32 cellular contexts compared by ENCODE assay signal in the genomic region with DNA sequence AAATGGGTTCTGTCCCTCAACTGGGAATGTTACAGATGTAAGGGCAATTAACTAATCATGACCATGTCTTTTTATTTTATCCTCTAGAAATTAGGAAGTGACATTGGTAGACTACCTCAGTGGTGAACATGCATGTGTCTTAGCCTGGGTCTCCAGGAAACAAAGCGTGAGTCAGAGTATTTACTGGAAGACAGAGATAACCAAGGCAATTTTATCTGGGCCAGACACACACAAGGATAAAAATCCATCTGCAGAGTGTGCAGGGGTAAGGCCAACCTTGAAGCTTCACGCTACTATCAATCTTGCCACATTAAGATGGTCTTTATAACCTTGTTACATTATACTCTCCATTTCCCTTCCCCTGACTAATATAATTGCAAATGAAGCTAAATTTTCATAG.
A peak's percentile ranks its signal among the peaks of the same experiment; 100 is the strongest.
DNase-seq lines count a peak whose midpoint lies in the region; ATAC-seq, FAIRE-seq and TF ChIP-seq lines count a peak whose summit lies in the region.
"Had no signal": no experiment of that assay in that cellular context is flagged by ENCODE, and none has a peak within 500 bp of the region (broad histone marks: within the 10 kb centered on the region; RNA-seq: fewer than 3 reads in every experiment).

No MANE protein-coding gene starts in this region.

- H3K9ac ChIP-seq in PC-3 (ENCODE audit: low read length), result no peak overlapping the region

- H3K9me2 ChIP-seq in PC-3 (replicated peaks; ENCODE audit: low read length), result no peaks in the 10 kb centered on the region

- no peaks in the 10 kb centered on the region for H3K79me2 ChIP-seq in PC-3 (ENCODE audit: low read length)

- CTCF ChIA-PET in PC-3 (lab: Charles Lee), result no interaction called here

- H3K9me3 ChIP-seq in PC-3 (ENCODE audit: low read length) (no peaks in the 10 kb centered on the region), mesodermal cell (ENCODE audit: control insufficient read depth, low read length) (no peaks in the 10 kb centered on the region), BE2C (no peaks in the 10 kb centered on the region)
- H3K9me3 ChIP-seq: lower lobe of right lung, mucosa of descending colon, upper lobe of right lung had no signal

- H3K4me1 ChIP-seq in PC-3 (ENCODE audit: insufficient read depth, low read length) (no peaks in the 10 kb centered on the region), mesodermal cell (ENCODE audit: control insufficient read depth, insufficient read depth, low read length, poor library complexity, severe bottlenecking) (peaks cover 19% of the 10 kb centered on the region), BE2C (no peaks in the 10 kb centered on the region)
- H3K4me1 ChIP-seq: lower lobe of right lung, upper lobe of right lung had no signal

- no peak for TF ChIP-seq CTCF in PC-3 (conservative IDR thresholded peaks at IDR 0.05; ENCODE audit: low read depth, low read length)
- TF ChIP-seq CTCF in bronchial epithelial cell (IDR thresholded peaks at IDR 0.05; ENCODE audit: insufficient read depth, low read length, severe bottlenecking), result no peak
- no peak for TF ChIP-seq CTCF in BE2C (IDR thresholded peaks at IDR 0.05; ENCODE audit: low read depth, low read length)

- H4K20me1 ChIP-seq in PC-3 (ENCODE audit: low read length), result no peaks in the 10 kb centered on the region

- no peak for FAIRE-seq in bronchial epithelial cell (lab: Jason Lieb, UNC)
- FAIRE-seq: GM12891, H54, RCC 7860 had no signal

- DNase-seq in ELR (ENCODE audit: low read depth) (peak; percentile 55), PC-3 (peak; percentile 3), bronchial epithelial cell (ENCODE audit: low read depth) (peak; percentile 41), BE2C (no peak)
- DNase-seq in stimulated activated naive CD8-positive, alpha-beta T cell treated with anti-CD3 and anti-CD28 coated beads, Interleukin-15, Interleukin-2, amounts not matched to agents 100 U/mL and 50 U/mL, for 24 hours, result no peak
- no peak for DNase-seq in stimulated activated CD4-positive, alpha-beta T cell treated with anti-CD3 and anti-CD28 coated beads, Interleukin-4, amount 100 ng/mL, for 4 hours
- DNase-seq: activated CD4-positive, alpha-beta T cell treated with anti-CD3 and anti-CD28 coated beads for 4 hours; activated naive CD4-positive, alpha-beta T cell treated with anti-CD3 and anti-CD28 coated beads, Interleukin-2, amount 50 U/mL, for 16 hours; CD8-positive, alpha-beta T cell; effector memory CD4-positive, alpha-beta T cell; foreskin fibroblast; head of caudate nucleus; lower lobe of right lung; mucosa of descending colon; NCI-H1417 treated with DMSO at 0.1 percent for 48 hours; NCI-H2029 treated with DMSO at 0.1 percent for 48 hours; NCI-H2227 treated with DMSO at 0.1 percent for 48 hours; NCI-H526 treated with DMSO at 0.1 percent for 48 hours; nephron progenitor cell; SHP77 treated with DMSO at 0.1 percent for 48 hours; stimulated activated CD4-positive, alpha-beta T cell treated with anti-CD3 and anti-CD28 coated beads, Interleukin-15, amount 100 ng/mL, for 24 hours; stimulated activated naive B cell treated with anti-CD40 and anti-IgM and Interleukin-4, amounts not matched to agents 10 μg/mL and 1 μg/mL and 100 μg/mL, for 72 hours; upper lobe of right lung had no signal

- H3F3A ChIP-seq in PC-3 (ENCODE audit: low read length, unreplicated experiment), result no peaks in the 10 kb centered on the region

- H3K27me3 ChIP-seq in PC-3 (ENCODE audit: low read length) (no peaks in the 10 kb centered on the region), bronchial epithelial cell (ENCODE audit: control insufficient read depth, insufficient read depth, low read length) (no peaks in the 10 kb centered on the region), BE2C (no peaks in the 10 kb centered on the region)
- H3K27me3 ChIP-seq: cardiac muscle cell, upper lobe of right lung had no signal

- H3K36me3 ChIP-seq in PC-3 (ENCODE audit: low read depth, low read length), result no peaks in the 10 kb centered on the region
- no peaks in the 10 kb centered on the region for H3K36me3 ChIP-seq in bronchial epithelial cell (ENCODE audit: control insufficient read depth, insufficient read depth, low read length)
- no peaks in the 10 kb centered on the region for H3K36me3 ChIP-seq in mesodermal cell (ENCODE audit: control insufficient read depth, insufficient read depth, low read length)
- no peaks in the 10 kb centered on the region for H3K36me3 ChIP-seq in BE2C
- H3K36me3 ChIP-seq: cardiac muscle cell, lower lobe of right lung, upper lobe of right lung had no signal

- 77 to 80% methylated on average over 1 of the region's 2 CpGs for WGBS in mesodermal cell (ENCODE audit: insufficient coverage in 2 of 2), 2 experiments

- no peak overlapping the region for H3K4me2 ChIP-seq in PC-3 (ENCODE audit: low read length)

- intact Hi-C loops in PC-3 (cut with micrococcal nuclease), result no loop called here

- H3K4me3 ChIP-seq in PC-3 (ENCODE audit: low read length) (no peak overlapping the region), bronchial epithelial cell (ENCODE audit: low read depth, low read length) (no peak overlapping the region), mesodermal cell (ENCODE audit: extremely low read depth, insufficient read depth, low read length, poor library complexity, severe bottlenecking) (no peak overlapping the region), BE2C (ENCODE audit: low read depth, low read length) (no peak overlapping the region)
- H3K4me3 ChIP-seq: cardiac muscle cell, coronary artery, lower lobe of right lung, mucosa of descending colon, upper lobe of right lung had no signal

- H3K27ac ChIP-seq in PC-3 (ENCODE audit: low read length), result no peak overlapping the region
- peak overlapping the region; percentile 80 for H3K27ac ChIP-seq in mesodermal cell (ENCODE audit: low read depth, low read length, severe bottlenecking)
- H3K27ac ChIP-seq: cardiac muscle cell, coronary artery, lower lobe of right lung, upper lobe of right lung, VCaP had no signal

- POLR2A ChIA-PET in PC-3 (lab: Charles Lee; ENCODE audit: unreplicated experiment), result no interaction called here

- BruUV-seq in PC-3 (replicated peaks; lab: Mats Ljungman, UMichigan), result no TSS peak

- no peak overlapping the region for H2AFZ ChIP-seq in PC-3 (ENCODE audit: low read length)

- ATAC-seq in PC-3 (no peak), HG02973 (IDR thresholded peaks at IDR 0.05; ENCODE audit: unreplicated experiment) (no peak)
- ATAC-seq in stimulated activated naive CD8-positive, alpha-beta T cell treated with anti-CD3 and anti-CD28 coated beads, Interleukin-15, Interleukin-2, amounts not matched to agents 100 U/mL and 50 U/mL, for 24 hours, result no peak
- ATAC-seq: activated T-helper 17 cell treated with anti-CD3 and anti-CD28 coated beads, Interleukin-2, amount 50 U/mL, for 72 hours; CD8-positive, alpha-beta T cell; lower lobe of right lung; mucosa of descending colon; stimulated activated naive B cell treated with anti-CD40 and anti-IgM and Interleukin-4, amounts not matched to agents 10 μg/mL and 1 μg/mL and 100 μg/mL, for 72 hours; upper lobe of right lung had no signal

Comparison
In these comparisons a context has a peak if more than half of its experiments do, and no peak if none do; other contexts are left out.
1. DNase-seq: peak in ELR (single experiment), PC-3 (single experiment) and bronchial epithelial cell (single experiment); none in BE2C (single experiment), stimulated activated naive CD8-positive, alpha-beta T cell treated with anti-CD3 and anti-CD28 coated beads, Interleukin-15, Interleukin-2, amounts not matched to agents 100 U/mL and 50 U/mL, for 24 hours (single experiment) and stimulated activated CD4-positive, alpha-beta T cell treated with anti-CD3 and anti-CD28 coated beads, Interleukin-4, amount 100 ng/mL, for 4 hours (0 of 2).